In genomic region chr2:240896871-240897692, GRCh38 we compare ENCODE assay signal across 19 cellular contexts. TPM values are rescaled to one million over a fixed set of nuclear protein-coding genes. Genes with fewer than 3 reads are reported as not detected.
DNase-seq lines count a peak whose midpoint lies in the region; ATAC-seq and TF ChIP-seq lines count a peak whose summit lies in the region.
"Had no signal": no experiment of that assay in that cellular context is flagged by ENCODE, and none has a peak within 500 bp of the region (broad histone marks: within the 10 kb centered on the region; RNA-seq: fewer than 3 reads in every experiment).

No MANE protein-coding gene starts in this region.

- H3K4me3 Mint-ChIP-seq in Calu3 (ENCODE audit: low read depth, unreplicated experiment), result peak overlapping the region; percentile 37
- H3K4me3 Mint-ChIP-seq in activated T-cell treated with anti-CD3 and anti-CD28 coated beads, Interleukin-2, amount 50 U/mL, for 24 hours, result no peak overlapping the region
- H3K4me3 Mint-ChIP-seq: activated CD4-positive, alpha-beta memory T cell treated with anti-CD3 and anti-CD28 coated beads for 36 hours; naive thymus-derived CD4-positive, alpha-beta T cell had no signal

- peak overlapping the region; percentile 60; the same call in 1 of the 2 replicates for H3K27ac ChIP-seq in VCaP

- no peaks in the 10 kb centered on the region for H3K9me3 ChIP-seq in mucosa of descending colon
- H3K9me3 ChIP-seq: gastrocnemius medialis had no signal

- H3K9me3 Mint-ChIP-seq in Calu3 (ENCODE audit: low read depth, unreplicated experiment), result no peaks in the 10 kb centered on the region
- H3K9me3 Mint-ChIP-seq in activated T-cell treated with anti-CD3 and anti-CD28 coated beads, Interleukin-2, amount 50 U/mL, for 24 hours, result no peaks in the 10 kb centered on the region
- H3K9me3 Mint-ChIP-seq: activated CD4-positive, alpha-beta memory T cell treated with anti-CD3 and anti-CD28 coated beads for 36 hours; activated T-helper 2 cell treated with anti-CD3 and anti-CD28 coated beads, Interferon-gamma antibody, Interleukin-2, Interleukin-4, amounts not matched to agents 10 μg/mL and 5 μg/mL and 100 μg/mL, durations not matched to agents 14 hours and 24 hours and 36 hours; IgD-negative memory B cell; naive thymus-derived CD4-positive, alpha-beta T cell had no signal

- peak; percentile 64 for DNase-seq in Calu3
- DNase-seq in HuH-7 (ENCODE audit: low spot score), result peak; percentile 79
- DNase-seq in mucosa of descending colon, result peak; percentile 72 to 88 (median 87)
- DNase-seq in Kasumi-1 (lab: John Stamatoyannopoulos, UW), result no peak
- no peak for DNase-seq in omental fat pad (ENCODE audit: low spot score)
- DNase-seq in activated T-cell treated with anti-CD3 and anti-CD28 coated beads, Interleukin-2, amount 50 U/mL, for 24 hours, result no peak
- DNase-seq: activated CD4-positive, alpha-beta memory T cell treated with anti-CD3 and anti-CD28 coated beads for 36 hours; C1 segment of cervical spinal cord; gastrocnemius medialis; GF-D8; naive thymus-derived CD4-positive, alpha-beta T cell; NCI-H2227 treated with DMSO at 0.1 percent for 48 hours; T1000 had no signal

- peak overlapping the region; percentile 67 for H3K27ac Mint-ChIP-seq in Calu3 (ENCODE audit: unreplicated experiment)
- no peak overlapping the region for H3K27ac Mint-ChIP-seq in activated T-cell treated with anti-CD3 and anti-CD28 coated beads, Interleukin-2, amount 50 U/mL, for 24 hours
- H3K27ac Mint-ChIP-seq: activated CD4-positive, alpha-beta memory T cell treated with anti-CD3 and anti-CD28 coated beads for 36 hours; activated T-helper 2 cell treated with anti-CD3 and anti-CD28 coated beads, Interferon-gamma antibody, Interleukin-2, Interleukin-4, amounts not matched to agents 10 μg/mL and 5 μg/mL and 100 μg/mL, durations not matched to agents 14 hours and 24 hours and 36 hours; naive thymus-derived CD4-positive, alpha-beta T cell had no signal

- ATAC-seq in mucosa of descending colon, result peak; percentile 77
- ATAC-seq in GM19351 (IDR thresholded peaks at IDR 0.05; ENCODE audit: unreplicated experiment), result no peak
- no peak for ATAC-seq in omental fat pad (ENCODE audit: low FRiP score)
- ATAC-seq: gastrocnemius medialis; naive thymus-derived CD4-positive, alpha-beta T cell had no signal

- H3K36me3 Mint-ChIP-seq in Calu3 (ENCODE audit: insufficient read depth, unreplicated experiment), result peaks cover 31% of the 10 kb centered on the region
- no peaks in the 10 kb centered on the region for H3K36me3 Mint-ChIP-seq in activated T-cell treated with anti-CD3 and anti-CD28 coated beads, Interleukin-2, amount 50 U/mL, for 24 hours (ENCODE audit: low read depth)
- H3K36me3 Mint-ChIP-seq: activated CD4-positive, alpha-beta memory T cell treated with anti-CD3 and anti-CD28 coated beads for 36 hours; IgD-negative memory B cell; naive thymus-derived CD4-positive, alpha-beta T cell had no signal

- TF ChIP-seq CTCF in Calu3 (IDR thresholded peaks at IDR 0.05; ENCODE audit: unreplicated experiment) (no peak), VCaP (conservative IDR thresholded peaks at IDR 0.05) (no peak), mucosa of descending colon (IDR thresholded peaks at IDR 0.05) (no peak), omental fat pad (IDR thresholded peaks at IDR 0.05) (no peak)

- H3K36me3 ChIP-seq in mucosa of descending colon (ENCODE audit: low read depth), result no peaks in the 10 kb centered on the region
- H3K36me3 ChIP-seq: gastrocnemius medialis had no signal

- no peak overlapping the region for H3K4me3 ChIP-seq in mucosa of descending colon
- H3K4me3 ChIP-seq: gastrocnemius medialis had no signal

- intact Hi-C loops in Calu3 (cut with micrococcal nuclease; ENCODE audit: unreplicated experiment), result no loop called here
- intact Hi-C loops in mucosa of descending colon (cut with DNase I, micrococcal nuclease), result no loop called here

- BruUV-seq in Calu3 (replicated peaks; lab: Mats Ljungman, UMichigan), result no TSS peak

- peaks cover 6% of the 10 kb centered on the region for H3K27me3 Mint-ChIP-seq in Calu3 (ENCODE audit: unreplicated experiment)
- peaks cover 6% of the 10 kb centered on the region for H3K27me3 Mint-ChIP-seq in activated T-cell treated with anti-CD3 and anti-CD28 coated beads, Interleukin-2, amount 50 U/mL, for 24 hours
- H3K27me3 Mint-ChIP-seq: activated CD4-positive, alpha-beta memory T cell treated with anti-CD3 and anti-CD28 coated beads for 36 hours; naive thymus-derived CD4-positive, alpha-beta T cell had no signal

- peaks cover 52% of the 10 kb centered on the region for H3K4me1 Mint-ChIP-seq in Calu3 (ENCODE audit: low read depth, unreplicated experiment)
- H3K4me1 Mint-ChIP-seq in activated T-cell treated with anti-CD3 and anti-CD28 coated beads, Interleukin-2, amount 50 U/mL, for 24 hours (ENCODE audit: low read depth), result no peaks in the 10 kb centered on the region

- CTCF ChIA-PET in Calu3 (lab: Charles Lee), result interaction anchor here (1.1 to 1.2 kb wide), 3 partner anchors 8 to 94 kb away, joined by 3 to 5 read pairs (median 3); no protein-coding TSS in a partner anchor

- peaks cover 9% of the 10 kb centered on the region for H3K4me1 ChIP-seq in mucosa of descending colon (ENCODE audit: low read depth)

RNA-seq across cellular contexts. Expression of gene MAB21L4, which starts 1.1 kb away (rescaled TPM):
- 2.8 and 3.0 TPM in 2 replicates for total RNA-seq in Calu3 (2022)
- 10 to 100 TPM in 1 of 3 donors, 1 to 10 TPM in 2; 3.3 to 13.2 (median 8.1) TPM for total RNA-seq in mucosa of descending colon
- total RNA-seq in omental fat pad, result not detected
- total RNA-seq: activated CD4-positive, alpha-beta memory T cell treated with anti-CD3 and anti-CD28 coated beads for 36 hours; activated T-helper 2 cell treated with anti-CD3 and anti-CD28 coated beads, Interferon-gamma antibody, Interleukin-2, Interleukin-4, amounts not matched to agents 10 μg/mL and 5 μg/mL and 100 μg/mL, durations not matched to agents 14 hours and 24 hours and 36 hours; gastrocnemius medialis; naive thymus-derived CD4-positive, alpha-beta T cell; sciatic nerve had no signal

RNA-seq across cellular contexts. Expression of gene CROCC2, which starts 9.1 kb away (rescaled TPM):
- total RNA-seq in Calu3 (2022) (not detected in 2 replicates), mucosa of descending colon (under 1 TPM in 2 of 3 donors, not detected in 1; 0.07 to 0.19 TPM), omental fat pad (under 1 TPM in 2 of 4 donors, not detected in 2; 0.06 to 0.12 TPM)
- total RNA-seq: activated CD4-positive, alpha-beta memory T cell treated with anti-CD3 and anti-CD28 coated beads for 36 hours; activated T-helper 2 cell treated with anti-CD3 and anti-CD28 coated beads, Interferon-gamma antibody, Interleukin-2, Interleukin-4, amounts not matched to agents 10 μg/mL and 5 μg/mL and 100 μg/mL, durations not matched to agents 14 hours and 24 hours and 36 hours; astrocyte had no signal

RNA-seq across cellular contexts. Expression of gene AGXT, which starts 28.5 kb away (rescaled TPM):
- total RNA-seq in Calu3 (2022), result not detected in 2 replicates
- 1 to 10 TPM in 2 of 3 donors, under 1 TPM in 1; 0.22 to 4.1 (median 1.0) TPM for total RNA-seq in mucosa of descending colon
- total RNA-seq in omental fat pad, result 1 to 10 TPM in 1 of 4 donors, under 1 TPM in 1, not detected in 2; 0.56 to 1.4 TPM
- total RNA-seq: activated CD4-positive, alpha-beta memory T cell treated with anti-CD3 and anti-CD28 coated beads for 36 hours; activated T-helper 2 cell treated with anti-CD3 and anti-CD28 coated beads, Interferon-gamma antibody, Interleukin-2, Interleukin-4, amounts not matched to agents 10 μg/mL and 5 μg/mL and 100 μg/mL, durations not matched to agents 14 hours and 24 hours and 36 hours; astrocyte; naive thymus-derived CD4-positive, alpha-beta T cell; sciatic nerve had no signal

Comparison
In these comparisons a context has a peak if more than half of its experiments do, and no peak if none do; other contexts are left out.
1. DNase-seq: peak in Calu3 (single experiment), HuH-7 (single experiment) and mucosa of descending colon (3 of 3); none in Kasumi-1 (0 of 2), omental fat pad (single experiment) and activated T-cell treated with anti-CD3 and anti-CD28 coated beads, Interleukin-2, amount 50 U/mL, for 24 hours (single experiment).